In the genomic region with DNA sequence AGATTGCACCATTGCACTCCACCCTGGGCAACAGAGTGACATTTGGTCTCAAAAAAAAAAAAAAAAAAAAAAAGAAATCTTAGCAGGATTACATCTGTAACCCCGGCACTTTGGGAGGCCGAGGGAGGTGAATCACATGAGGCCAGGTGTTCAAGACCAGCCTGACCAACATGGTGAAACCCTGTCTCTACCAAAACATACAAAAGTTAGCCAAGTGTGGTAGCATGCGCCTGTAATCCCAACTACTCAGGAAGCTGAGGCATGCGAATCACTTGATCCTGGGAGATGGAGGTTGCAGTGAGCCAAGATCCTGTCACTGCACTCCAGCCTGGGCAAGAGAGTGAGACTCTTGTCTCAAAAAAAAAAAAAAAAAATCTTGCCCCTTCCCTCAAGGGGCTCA, we compare ENCODE assay signal across 1 cellular context.
TF ChIP-seq lines count a peak whose summit lies in the region.

No MANE protein-coding gene starts in this region.

TF ChIP-seq in GM12878, 131 proteins besides CTCF, POLR2A, EP300 and RAD21:
- no peak for TF ChIP-seq CBFB (IDR thresholded peaks at IDR 0.05; ENCODE audit: low read depth)
- TF ChIP-seq, protein P1, sequence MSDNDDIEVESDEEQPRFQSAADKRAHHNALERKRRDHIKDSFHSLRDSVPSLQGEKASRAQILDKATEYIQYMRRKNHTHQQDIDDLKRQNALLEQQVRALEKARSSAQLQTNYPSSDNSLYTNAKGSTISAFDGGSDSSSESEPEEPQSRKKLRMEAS (IDR thresholded peaks at IDR 0.05; ENCODE audit: low read depth, low read length) = no peak
- no peak for TF ChIP-seq PAX5 (IDR thresholded peaks at IDR 0.05; ENCODE audit: borderline replicate concordance, low read depth, low read length)
- no peak for TF ChIP-seq NR2F1 (conservative IDR thresholded peaks at IDR 0.05)
- TF ChIP-seq HDAC2 (IDR thresholded peaks at IDR 0.05) = no peak
